2 cellular contexts compared by ENCODE assay signal in the genomic region with DNA sequence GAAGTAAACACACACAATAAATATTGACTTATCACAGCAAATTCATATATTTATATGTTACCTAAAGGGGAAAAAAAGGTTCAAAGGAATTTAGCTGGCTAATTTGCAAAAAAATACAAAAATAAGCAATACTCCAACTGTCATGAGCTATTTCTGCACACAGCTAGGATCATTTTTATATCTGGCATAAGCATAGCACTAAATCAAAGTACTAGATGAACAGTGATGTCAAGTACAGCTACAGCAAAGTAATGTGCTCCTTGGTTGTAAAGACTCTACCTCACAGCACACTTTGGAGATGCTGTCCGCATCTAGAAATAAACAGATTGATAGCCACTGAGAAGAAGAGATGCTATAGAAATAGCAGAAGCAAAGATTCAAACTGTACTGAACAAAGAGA.
TF ChIP-seq lines count a peak whose summit lies in the region.

No MANE protein-coding gene starts in this region.

TF ChIP-seq in liver, 16 proteins besides CTCF, POLR2A, EP300 and RAD21 (continued from another document):
- TF ChIP-seq, protein P1, sequence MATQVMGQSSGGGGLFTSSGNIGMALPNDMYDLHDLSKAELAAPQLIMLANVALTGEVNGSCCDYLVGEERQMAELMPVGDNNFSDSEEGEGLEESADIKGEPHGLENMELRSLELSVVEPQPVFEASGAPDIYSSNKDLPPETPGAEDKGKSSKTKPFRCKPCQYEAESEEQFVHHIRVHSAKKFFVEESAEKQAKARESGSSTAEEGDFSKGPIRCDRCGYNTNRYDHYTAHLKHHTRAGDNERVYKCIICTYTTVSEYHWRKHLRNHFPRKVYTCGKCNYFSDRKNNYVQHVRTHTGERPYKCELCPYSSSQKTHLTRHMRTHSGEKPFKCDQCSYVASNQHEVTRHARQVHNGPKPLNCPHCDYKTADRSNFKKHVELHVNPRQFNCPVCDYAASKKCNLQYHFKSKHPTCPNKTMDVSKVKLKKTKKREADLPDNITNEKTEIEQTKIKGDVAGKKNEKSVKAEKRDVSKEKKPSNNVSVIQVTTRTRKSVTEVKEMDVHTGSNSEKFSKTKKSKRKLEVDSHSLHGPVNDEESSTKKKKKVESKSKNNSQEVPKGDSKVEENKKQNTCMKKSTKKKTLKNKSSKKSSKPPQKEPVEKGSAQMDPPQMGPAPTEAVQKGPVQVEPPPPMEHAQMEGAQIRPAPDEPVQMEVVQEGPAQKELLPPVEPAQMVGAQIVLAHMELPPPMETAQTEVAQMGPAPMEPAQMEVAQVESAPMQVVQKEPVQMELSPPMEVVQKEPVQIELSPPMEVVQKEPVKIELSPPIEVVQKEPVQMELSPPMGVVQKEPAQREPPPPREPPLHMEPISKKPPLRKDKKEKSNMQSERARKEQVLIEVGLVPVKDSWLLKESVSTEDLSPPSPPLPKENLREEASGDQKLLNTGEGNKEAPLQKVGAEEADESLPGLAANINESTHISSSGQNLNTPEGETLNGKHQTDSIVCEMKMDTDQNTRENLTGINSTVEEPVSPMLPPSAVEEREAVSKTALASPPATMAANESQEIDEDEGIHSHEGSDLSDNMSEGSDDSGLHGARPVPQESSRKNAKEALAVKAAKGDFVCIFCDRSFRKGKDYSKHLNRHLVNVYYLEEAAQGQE (IDR thresholded peaks at IDR 0.05) = no peak
- TF ChIP-seq, protein P2, sequence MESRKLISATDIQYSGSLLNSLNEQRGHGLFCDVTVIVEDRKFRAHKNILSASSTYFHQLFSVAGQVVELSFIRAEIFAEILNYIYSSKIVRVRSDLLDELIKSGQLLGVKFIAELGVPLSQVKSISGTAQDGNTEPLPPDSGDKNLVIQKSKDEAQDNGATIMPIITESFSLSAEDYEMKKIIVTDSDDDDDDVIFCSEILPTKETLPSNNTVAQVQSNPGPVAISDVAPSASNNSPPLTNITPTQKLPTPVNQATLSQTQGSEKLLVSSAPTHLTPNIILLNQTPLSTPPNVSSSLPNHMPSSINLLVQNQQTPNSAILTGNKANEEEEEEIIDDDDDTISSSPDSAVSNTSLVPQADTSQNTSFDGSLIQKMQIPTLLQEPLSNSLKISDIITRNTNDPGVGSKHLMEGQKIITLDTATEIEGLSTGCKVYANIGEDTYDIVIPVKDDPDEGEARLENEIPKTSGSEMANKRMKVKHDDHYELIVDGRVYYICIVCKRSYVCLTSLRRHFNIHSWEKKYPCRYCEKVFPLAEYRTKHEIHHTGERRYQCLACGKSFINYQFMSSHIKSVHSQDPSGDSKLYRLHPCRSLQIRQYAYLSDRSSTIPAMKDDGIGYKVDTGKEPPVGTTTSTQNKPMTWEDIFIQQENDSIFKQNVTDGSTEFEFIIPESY (IDR thresholded peaks at IDR 0.05) = no peak
- TF ChIP-seq FOXA1 (IDR thresholded peaks at IDR 0.05) (no peak), GABPA (IDR thresholded peaks at IDR 0.05 in 1 of 2, conservative IDR thresholded peaks at IDR 0.05 in 1 of 2) (no peak), FOXA2 (IDR thresholded peaks at IDR 0.05) (no peak), JUND (IDR thresholded peaks at IDR 0.05) (no peak), EGR1 (IDR thresholded peaks at IDR 0.05; ENCODE audit: low read depth in 2 of 2) (no peak)

TF ChIP-seq in HepG2, 621 proteins besides CTCF, POLR2A, EP300 and RAD21 (continued from another document):
- TF ChIP-seq, protein P3, sequence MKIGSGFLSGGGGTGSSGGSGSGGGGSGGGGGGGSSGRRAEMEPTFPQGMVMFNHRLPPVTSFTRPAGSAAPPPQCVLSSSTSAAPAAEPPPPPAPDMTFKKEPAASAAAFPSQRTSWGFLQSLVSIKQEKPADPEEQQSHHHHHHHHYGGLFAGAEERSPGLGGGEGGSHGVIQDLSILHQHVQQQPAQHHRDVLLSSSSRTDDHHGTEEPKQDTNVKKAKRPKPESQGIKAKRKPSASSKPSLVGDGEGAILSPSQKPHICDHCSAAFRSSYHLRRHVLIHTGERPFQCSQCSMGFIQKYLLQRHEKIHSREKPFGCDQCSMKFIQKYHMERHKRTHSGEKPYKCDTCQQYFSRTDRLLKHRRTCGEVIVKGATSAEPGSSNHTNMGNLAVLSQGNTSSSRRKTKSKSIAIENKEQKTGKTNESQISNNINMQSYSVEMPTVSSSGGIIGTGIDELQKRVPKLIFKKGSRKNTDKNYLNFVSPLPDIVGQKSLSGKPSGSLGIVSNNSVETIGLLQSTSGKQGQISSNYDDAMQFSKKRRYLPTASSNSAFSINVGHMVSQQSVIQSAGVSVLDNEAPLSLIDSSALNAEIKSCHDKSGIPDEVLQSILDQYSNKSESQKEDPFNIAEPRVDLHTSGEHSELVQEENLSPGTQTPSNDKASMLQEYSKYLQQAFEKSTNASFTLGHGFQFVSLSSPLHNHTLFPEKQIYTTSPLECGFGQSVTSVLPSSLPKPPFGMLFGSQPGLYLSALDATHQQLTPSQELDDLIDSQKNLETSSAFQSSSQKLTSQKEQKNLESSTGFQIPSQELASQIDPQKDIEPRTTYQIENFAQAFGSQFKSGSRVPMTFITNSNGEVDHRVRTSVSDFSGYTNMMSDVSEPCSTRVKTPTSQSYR (CRISPR knock-in tag; IDR thresholded peaks at IDR 0.05; ENCODE audit: borderline replicate concordance) = no peak
- TF ChIP-seq IKZF4 (CRISPR knock-in tag; IDR thresholded peaks at IDR 0.05; ENCODE audit: borderline replicate concordance, low read depth, not compliant biosample characterization) (no peak), TSC22D2 (CRISPR knock-in tag; IDR thresholded peaks at IDR 0.05; ENCODE audit: borderline replicate concordance) (no peak)
